ENCODE assay signal across 21 cellular contexts in genomic region chr3:29319798-29320197, GRCh38. TPM values are rescaled to one million over a fixed set of nuclear protein-coding genes. Genes with fewer than 3 reads are reported as not detected.
DNase-seq lines count a peak whose midpoint lies in the region; ATAC-seq and TF ChIP-seq lines count a peak whose summit lies in the region.
"Had no signal": no experiment of that assay in that cellular context is flagged by ENCODE, and none has a peak within 500 bp of the region (broad histone marks: within the 10 kb centered on the region; RNA-seq: fewer than 3 reads in every experiment).

No MANE protein-coding gene starts in this region.

- no peak overlapping the region for H3K27ac ChIP-seq in DOHH2 (ENCODE audit: low read depth, low read length)
- peak overlapping the region; percentile 92 for H3K27ac ChIP-seq in OCI-LY1 (ENCODE audit: low read depth, low read length, poor library complexity, severe bottlenecking)
- H3K27ac ChIP-seq: KMS-11, upper lobe of right lung had no signal

- H3K27me3 ChIP-seq in DOHH2 (ENCODE audit: control insufficient read depth, low read length) (no peaks in the 10 kb centered on the region), OCI-LY1 (ENCODE audit: insufficient read depth, low read length) (no peaks in the 10 kb centered on the region), skeletal muscle satellite cell (ENCODE audit: control insufficient read depth, insufficient read depth, low read length) (no peaks in the 10 kb centered on the region)
- H3K27me3 ChIP-seq: upper lobe of right lung had no signal

- H4K20me1 ChIP-seq in DOHH2 (ENCODE audit: control insufficient read depth, insufficient read depth, low read depth, low read length) = no peaks in the 10 kb centered on the region
- no peaks in the 10 kb centered on the region for H4K20me1 ChIP-seq in OCI-LY1 (ENCODE audit: insufficient read depth, low read length)

- H3K9me2 ChIP-seq in DOHH2 (replicated peaks; ENCODE audit: control insufficient read depth, low read length) (no peaks in the 10 kb centered on the region), OCI-LY1 (ENCODE audit: low read depth, low read length) (no peaks in the 10 kb centered on the region)

- TF ChIP-seq CTCF in DOHH2 (IDR thresholded peaks at IDR 0.05; ENCODE audit: low read depth, low read length, poor library complexity, severe bottlenecking) (no peak), OCI-LY1 (IDR thresholded peaks at IDR 0.05; ENCODE audit: low read length) (no peak), fibroblast of the aortic adventitia (IDR thresholded peaks at IDR 0.05; ENCODE audit: insufficient read depth, low read length) (no peak)

- no peaks in the 10 kb centered on the region for H3K9me3 ChIP-seq in DOHH2 (ENCODE audit: control insufficient read depth, insufficient read depth, low read length)
- no peaks in the 10 kb centered on the region for H3K9me3 ChIP-seq in OCI-LY1 (ENCODE audit: low read length)
- H3K9me3 ChIP-seq in skeletal muscle satellite cell (replicated peaks; ENCODE audit: low read length) = no peaks in the 10 kb centered on the region
- H3K9me3 ChIP-seq: upper lobe of right lung had no signal

- H3K4me1 ChIP-seq in DOHH2 (ENCODE audit: control insufficient read depth, low read length) = peaks cover 37% of the 10 kb centered on the region
- H3K4me1 ChIP-seq in OCI-LY1 (ENCODE audit: insufficient read depth, low read length, severe bottlenecking) = peaks cover 100% of the 10 kb centered on the region
- H3K4me1 ChIP-seq in skeletal muscle satellite cell (ENCODE audit: control insufficient read depth, insufficient read depth, low read length) = peaks cover 22% of the 10 kb centered on the region

- H3K4me3 ChIP-seq in DOHH2 (ENCODE audit: low read length) (peak overlapping the region; percentile 14; the same call in 1 of the 2 replicates), OCI-LY1 (ENCODE audit: low read depth, low read length, poor library complexity, severe bottlenecking) (peak overlapping the region; percentile 46), fibroblast of the aortic adventitia (ENCODE audit: low read depth, low read length) (peak overlapping the region; percentile 13), skeletal muscle satellite cell (ENCODE audit: low read length) (no peak overlapping the region)
- H3K4me3 ChIP-seq: upper lobe of right lung had no signal

- H3K79me2 ChIP-seq in DOHH2 (ENCODE audit: control insufficient read depth, low read length) (no peaks in the 10 kb centered on the region), OCI-LY1 (ENCODE audit: insufficient read depth, low read length) (peaks cover 80% of the 10 kb centered on the region)

- peak overlapping the region; percentile 37 for H3K4me2 ChIP-seq in DOHH2 (ENCODE audit: low read length)
- peak overlapping the region; percentile 73 for H3K4me2 ChIP-seq in OCI-LY1 (ENCODE audit: low read length)
- peak overlapping the region; percentile 63 for H3K4me2 ChIP-seq in skeletal muscle satellite cell (ENCODE audit: low read length)
- H3K4me2 ChIP-seq: KMS-11 had no signal

- H2AFZ ChIP-seq in OCI-LY1 (ENCODE audit: low read length) = no peak overlapping the region

- DNase-seq in fibroblast of the aortic adventitia (ENCODE audit: low read depth) (peak; percentile 60), foreskin melanocyte (no peak)
- DNase-seq: activated T-cell treated with anti-CD3 and anti-CD28 coated beads, Interleukin-2, amount 50 U/mL, for 24 hours; amniotic stem cell; CD4-positive, CD25-positive, alpha-beta regulatory T cell; GDM1; naive B cell; NCI-H187; NCI-H2227 treated with DMSO at 0.1 percent for 48 hours; nucleus accumbens; retina; stimulated activated CD4-positive, alpha-beta T cell treated with anti-CD3 and anti-CD28 coated beads, Interleukin-12 subunit alpha, Interleukin-12 subunit beta, amount 100 ng/mL, for 4 hours; stimulated activated CD4-positive, alpha-beta T cell treated with anti-CD3 and anti-CD28 coated beads, Interleukin-4, amount 100 ng/mL, for 4 hours; stimulated activated naive CD8-positive, alpha-beta T cell treated with anti-CD3 and anti-CD28 coated beads, Interleukin-15, amount 100 ng/mL, for 72 hours; upper lobe of right lung had no signal

- H3F3A ChIP-seq in DOHH2 (ENCODE audit: control insufficient read depth, insufficient read depth) (no peaks in the 10 kb centered on the region), OCI-LY1 (ENCODE audit: insufficient read depth, low read length) (0 out of 2 replicates have a peak, but pooled peaks cover 6% of the 10 kb centered on the region)

- peak overlapping the region; percentile 55 for H3K9ac ChIP-seq in OCI-LY1 (ENCODE audit: low read length)
- no peak overlapping the region for H3K9ac ChIP-seq in skeletal muscle satellite cell (ENCODE audit: low read depth, low read length)
- H3K9ac ChIP-seq: KMS-11 had no signal

- H3K36me3 ChIP-seq in DOHH2 (ENCODE audit: control insufficient read depth, low read length) (no peaks in the 10 kb centered on the region), OCI-LY1 (ENCODE audit: insufficient read depth, low read length) (no peaks in the 10 kb centered on the region), skeletal muscle satellite cell (ENCODE audit: insufficient read depth, low read length) (no peaks in the 10 kb centered on the region)
- H3K36me3 ChIP-seq: upper lobe of right lung had no signal

- no peak for ATAC-seq in HG03460 (IDR thresholded peaks at IDR 0.05; ENCODE audit: unreplicated experiment)
- ATAC-seq in GM19035 (IDR thresholded peaks at IDR 0.05; ENCODE audit: unreplicated experiment) = no peak
- ATAC-seq: stimulated activated naive CD8-positive, alpha-beta T cell treated with anti-CD3 and anti-CD28 coated beads, Interleukin-15, amount 100 ng/mL, for 72 hours; upper lobe of right lung had no signal

RNA-seq across cellular contexts. Expression of gene RBMS3, which starts 38.9 kb away (rescaled TPM):
- 68.4 and 84.1 TPM in 2 replicates for total RNA-seq in fibroblast of the aortic adventitia (ENCODE audit: low replicate concordance)
- total RNA-seq in skeletal muscle satellite cell (2012; rRNA removed) = 24.5 and 25.6 TPM in 2 replicates
